ENCODE assay signal across 9 cellular contexts in genomic region chr7:27110163-27110976, GRCh38. TPM values are rescaled to one million over a fixed set of nuclear protein-coding genes. Genes with fewer than 3 reads are reported as not detected.
DNase-seq lines count a peak whose midpoint lies in the region; ATAC-seq and TF ChIP-seq lines count a peak whose summit lies in the region.
"Had no signal": no experiment of that assay in that cellular context is flagged by ENCODE, and none has a peak within 500 bp of the region (broad histone marks: within the 10 kb centered on the region; RNA-seq: fewer than 3 reads in every experiment).

No MANE protein-coding gene starts in this region.

- H3K27ac Mint-ChIP-seq in T-helper 2 cell treated with Interferon-gamma antibody and Interleukin-4, amounts not matched to agents 5 μg/mL and 100 μg/mL, for 36 hours = no peak overlapping the region
- no peak overlapping the region for H3K27ac Mint-ChIP-seq in natural killer cell treated with Interleukin-12 subunit alpha and Interleukin-12 subunit beta and Interleukin-15 and Interleukin-18, amount 100 ng/mL, for 72 hours
- H3K27ac Mint-ChIP-seq in naive thymus-derived CD8-positive, alpha-beta T cell = no peak overlapping the region

- no peaks in the 10 kb centered on the region for H3K36me3 Mint-ChIP-seq in T-helper 2 cell treated with Interferon-gamma antibody and Interleukin-4, amounts not matched to agents 5 μg/mL and 100 μg/mL, for 36 hours (ENCODE audit: low read depth)
- no peaks in the 10 kb centered on the region for H3K36me3 Mint-ChIP-seq in natural killer cell treated with Interleukin-12 subunit alpha and Interleukin-12 subunit beta and Interleukin-15 and Interleukin-18, amount 100 ng/mL, for 72 hours
- H3K36me3 Mint-ChIP-seq in naive thymus-derived CD8-positive, alpha-beta T cell = no peaks in the 10 kb centered on the region

- no peaks in the 10 kb centered on the region for H3K27me3 ChIP-seq in esophagus squamous epithelium
- no peaks in the 10 kb centered on the region for H3K27me3 ChIP-seq in osteoblast (ENCODE audit: insufficient read depth, low read length)

- peak overlapping the region; percentile 89 for H3K4me2 ChIP-seq in osteoblast (ENCODE audit: insufficient read depth, low read length)

- intact Hi-C loops in esophagus squamous epithelium (cut with DNase I) = no loop called here

- H3K36me3 ChIP-seq in esophagus squamous epithelium (no peaks in the 10 kb centered on the region), osteoblast (ENCODE audit: insufficient read depth, low read length) (no peaks in the 10 kb centered on the region)

- H3K4me1 ChIP-seq in esophagus squamous epithelium (peaks cover 12 to 83% (median 48%) of the 10 kb centered on the region in 3 donors), osteoblast (ENCODE audit: insufficient read depth, low read length) (peaks cover 45% of the 10 kb centered on the region)

- 27 to 53% methylated on average over 5 to 27 of the region's 64 CpGs for WGBS in esophagus squamous epithelium, 2 donors

- H3K27me3 Mint-ChIP-seq in T-helper 2 cell treated with Interferon-gamma antibody and Interleukin-4, amounts not matched to agents 5 μg/mL and 100 μg/mL, for 36 hours (ENCODE audit: low read depth) = peaks cover 7% of the 10 kb centered on the region
- peaks cover 0 to 2% of the 10 kb centered on the region in 2 donors for H3K27me3 Mint-ChIP-seq in natural killer cell treated with Interleukin-12 subunit alpha and Interleukin-12 subunit beta and Interleukin-15 and Interleukin-18, amount 100 ng/mL, for 72 hours
- H3K27me3 Mint-ChIP-seq in naive thymus-derived CD8-positive, alpha-beta T cell = peaks cover 2 to 24% (median 10%) of the 10 kb centered on the region in 5 donors

- TF ChIP-seq POLR2A in esophagus squamous epithelium (IDR thresholded peaks at IDR 0.05) = peak in 2 of 4 donors; percentile 27 to 33

- H2AFZ ChIP-seq in osteoblast (ENCODE audit: low read length) = peak overlapping the region; percentile 70

- ATAC-seq in GM19328 (IDR thresholded peaks at IDR 0.05; ENCODE audit: unreplicated experiment) = no peak
- ATAC-seq in natural killer cell treated with Interleukin-12 subunit alpha and Interleukin-12 subunit beta and Interleukin-15 and Interleukin-18, amount 100 ng/mL, for 72 hours = no peak
- no peak for ATAC-seq in naive thymus-derived CD8-positive, alpha-beta T cell

- peak overlapping the region; percentile 96 to 99 (median 99) for H3K27ac ChIP-seq in esophagus squamous epithelium
- peak overlapping the region; percentile 97 for H3K27ac ChIP-seq in osteoblast (ENCODE audit: low read depth, low read length)

- POLR2A ChIA-PET in naive thymus-derived CD8-positive, alpha-beta T cell (lab: Charles Lee) = no interaction called here

- H3K4me3 ChIP-seq in esophagus squamous epithelium (peak overlapping the region; percentile 18 to 91 (median 63)), osteoblast (ENCODE audit: insufficient read depth, low read length) (peak overlapping the region; percentile 60)

- peaks cover 9% of the 10 kb centered on the region for H4K20me1 ChIP-seq in osteoblast (ENCODE audit: insufficient read depth, low read length)

- H3K4me1 Mint-ChIP-seq in T-helper 2 cell treated with Interferon-gamma antibody and Interleukin-4, amounts not matched to agents 5 μg/mL and 100 μg/mL, for 36 hours (ENCODE audit: low read depth) = no peaks in the 10 kb centered on the region
- no peaks in the 10 kb centered on the region for H3K4me1 Mint-ChIP-seq in natural killer cell treated with Interleukin-12 subunit alpha and Interleukin-12 subunit beta and Interleukin-15 and Interleukin-18, amount 100 ng/mL, for 72 hours (ENCODE audit: low read depth in 2 of 2)
- no peaks in the 10 kb centered on the region for H3K4me1 Mint-ChIP-seq in naive thymus-derived CD8-positive, alpha-beta T cell

- no peaks in the 10 kb centered on the region for H3K9me3 Mint-ChIP-seq in T-helper 2 cell treated with Interferon-gamma antibody and Interleukin-4, amounts not matched to agents 5 μg/mL and 100 μg/mL, for 36 hours
- H3K9me3 Mint-ChIP-seq in natural killer cell treated with Interleukin-12 subunit alpha and Interleukin-12 subunit beta and Interleukin-15 and Interleukin-18, amount 100 ng/mL, for 72 hours = no peaks in the 10 kb centered on the region
- H3K9me3 Mint-ChIP-seq in naive thymus-derived CD8-positive, alpha-beta T cell = no peaks in the 10 kb centered on the region

- no peak overlapping the region for H3K4me3 Mint-ChIP-seq in T-helper 2 cell treated with Interferon-gamma antibody and Interleukin-4, amounts not matched to agents 5 μg/mL and 100 μg/mL, for 36 hours
- H3K4me3 Mint-ChIP-seq in natural killer cell treated with Interleukin-12 subunit alpha and Interleukin-12 subunit beta and Interleukin-15 and Interleukin-18, amount 100 ng/mL, for 72 hours = no peak overlapping the region
- no peak overlapping the region for H3K4me3 Mint-ChIP-seq in naive thymus-derived CD8-positive, alpha-beta T cell

- DNase-seq in AG08395 (ENCODE audit: low spot score) (peak; percentile 55), NCI-H82 (lab: John Stamatoyannopoulos, UW) (peak; percentile 70), esophagus squamous epithelium (lab: John Stamatoyannopoulos, UW) (no peak), osteoblast (ENCODE audit: insufficient read length, low spot score, missing footprints) (peak; percentile 97)
- DNase-seq in T-helper 2 cell treated with Interferon-gamma antibody and Interleukin-4, amounts not matched to agents 5 μg/mL and 100 μg/mL, for 36 hours (ENCODE audit: low spot score) = no peak
- DNase-seq in natural killer cell treated with Interleukin-12 subunit alpha and Interleukin-12 subunit beta and Interleukin-15 and Interleukin-18, amount 100 ng/mL, for 72 hours (ENCODE audit: low spot score) = no peak
- no peak for DNase-seq in naive thymus-derived CD8-positive, alpha-beta T cell
- DNase-seq: MV-4-11 had no signal

- peaks cover 18% of the 10 kb centered on the region for H3K79me2 ChIP-seq in osteoblast (ENCODE audit: insufficient read depth, low read length)

- TF ChIP-seq CTCF in esophagus squamous epithelium (IDR thresholded peaks at IDR 0.05) (peak in 1 of 6 experiments; percentile 9), osteoblast (IDR thresholded peaks at IDR 0.05; ENCODE audit: extremely low read depth, low read depth, low read length) (no peak)

- H3K9me3 ChIP-seq in esophagus squamous epithelium = no peaks in the 10 kb centered on the region
- H3K9me3 ChIP-seq in osteoblast (ENCODE audit: low read depth, low read length) = no peaks in the 10 kb centered on the region

RNA-seq across cellular contexts. Expression of gene HOXA2, which starts 7.9 kb away (rescaled TPM):
- total RNA-seq in esophagus squamous epithelium (1 to 10 TPM in 3 of 4 donors, under 1 TPM in 1; 0.27 to 3.6 (median 1.5) TPM), osteoblast (0.36 and 0.59 TPM in 2 replicates)
- total RNA-seq in natural killer cell treated with Interleukin-12 subunit alpha and Interleukin-12 subunit beta and Interleukin-15 and Interleukin-18, amount 100 ng/mL, for 72 hours = not detected
- not detected for total RNA-seq in naive thymus-derived CD8-positive, alpha-beta T cell
- polyA plus RNA-seq in naive thymus-derived CD8-positive, alpha-beta T cell = not detected

RNA-seq across cellular contexts. Expression of gene HOXA1, which starts 14.6 kb away (rescaled TPM):
- total RNA-seq in esophagus squamous epithelium = 1 to 10 TPM; 1.6 to 2.5 (median 2.2) TPM
- 0.72 and 1.5 TPM in 2 replicates for total RNA-seq in osteoblast
- under 1 TPM; 0.36 to 0.78 TPM for total RNA-seq in natural killer cell treated with Interleukin-12 subunit alpha and Interleukin-12 subunit beta and Interleukin-15 and Interleukin-18, amount 100 ng/mL, for 72 hours
- under 1 TPM; 0.44 to 0.68 TPM for total RNA-seq in naive thymus-derived CD8-positive, alpha-beta T cell
- under 1 TPM in 2 of 3 donors, not detected in 1; 0.15 to 0.38 TPM for polyA plus RNA-seq in naive thymus-derived CD8-positive, alpha-beta T cell

RNA-seq across cellular contexts. Expression of gene HOXA4, which starts 20.2 kb away (rescaled TPM):
- 1 to 10 TPM; 2.9 to 6.7 (median 4.1) TPM for total RNA-seq in esophagus squamous epithelium
- 0.72 and 1.2 TPM in 2 replicates for total RNA-seq in osteoblast
- total RNA-seq in natural killer cell treated with Interleukin-12 subunit alpha and Interleukin-12 subunit beta and Interleukin-15 and Interleukin-18, amount 100 ng/mL, for 72 hours = under 1 TPM in 1 of 2 donors, not detected in 1; 0.55 TPM
- total RNA-seq in naive thymus-derived CD8-positive, alpha-beta T cell = under 1 TPM in 1 of 2 experiments, not detected in 1; 0.31 TPM
- polyA plus RNA-seq in naive thymus-derived CD8-positive, alpha-beta T cell = under 1 TPM in 2 of 3 donors, not detected in 1; 0.22 to 0.38 TPM

RNA-seq across cellular contexts. Expression of gene HOXA5, which starts 33.1 kb away (rescaled TPM):
- total RNA-seq in esophagus squamous epithelium = 1 to 10 TPM; 3.6 to 8.2 (median 6.8) TPM
- total RNA-seq in osteoblast = 3.2 and 5.8 TPM in 2 replicates
- total RNA-seq in natural killer cell treated with Interleukin-12 subunit alpha and Interleukin-12 subunit beta and Interleukin-15 and Interleukin-18, amount 100 ng/mL, for 72 hours = under 1 TPM; 0.33 to 0.64 TPM
- not detected for total RNA-seq in naive thymus-derived CD8-positive, alpha-beta T cell
- polyA plus RNA-seq in naive thymus-derived CD8-positive, alpha-beta T cell = not detected

RNA-seq across cellular contexts. Expression of gene HOXA6, which starts 37.2 kb away (rescaled TPM):
- total RNA-seq in esophagus squamous epithelium = 1 to 10 TPM in 1 of 4 donors, under 1 TPM in 1, not detected in 2; 0.26 to 1.3 TPM
- 5.0 and 7.6 TPM in 2 replicates for total RNA-seq in osteoblast
- under 1 TPM in 1 of 2 donors, not detected in 1; 0.81 TPM for total RNA-seq in natural killer cell treated with Interleukin-12 subunit alpha and Interleukin-12 subunit beta and Interleukin-15 and Interleukin-18, amount 100 ng/mL, for 72 hours
- total RNA-seq in naive thymus-derived CD8-positive, alpha-beta T cell = not detected
- not detected for polyA plus RNA-seq in naive thymus-derived CD8-positive, alpha-beta T cell

Comparison
In these comparisons a context has a peak if more than half of its experiments do, and no peak if none do; other contexts are left out.
1. DNase-seq: peak in AG08395 (single experiment), NCI-H82 (single experiment) and osteoblast (single experiment); none in esophagus squamous epithelium (single experiment), T-helper 2 cell treated with Interferon-gamma antibody and Interleukin-4, amounts not matched to agents 5 μg/mL and 100 μg/mL, for 36 hours (single experiment), natural killer cell treated with Interleukin-12 subunit alpha and Interleukin-12 subunit beta and Interleukin-15 and Interleukin-18, amount 100 ng/mL, for 72 hours (single experiment) and naive thymus-derived CD8-positive, alpha-beta T cell (0 of 10).